Comparison of ENCODE assay signal across 1 cellular context in the genomic region with DNA sequence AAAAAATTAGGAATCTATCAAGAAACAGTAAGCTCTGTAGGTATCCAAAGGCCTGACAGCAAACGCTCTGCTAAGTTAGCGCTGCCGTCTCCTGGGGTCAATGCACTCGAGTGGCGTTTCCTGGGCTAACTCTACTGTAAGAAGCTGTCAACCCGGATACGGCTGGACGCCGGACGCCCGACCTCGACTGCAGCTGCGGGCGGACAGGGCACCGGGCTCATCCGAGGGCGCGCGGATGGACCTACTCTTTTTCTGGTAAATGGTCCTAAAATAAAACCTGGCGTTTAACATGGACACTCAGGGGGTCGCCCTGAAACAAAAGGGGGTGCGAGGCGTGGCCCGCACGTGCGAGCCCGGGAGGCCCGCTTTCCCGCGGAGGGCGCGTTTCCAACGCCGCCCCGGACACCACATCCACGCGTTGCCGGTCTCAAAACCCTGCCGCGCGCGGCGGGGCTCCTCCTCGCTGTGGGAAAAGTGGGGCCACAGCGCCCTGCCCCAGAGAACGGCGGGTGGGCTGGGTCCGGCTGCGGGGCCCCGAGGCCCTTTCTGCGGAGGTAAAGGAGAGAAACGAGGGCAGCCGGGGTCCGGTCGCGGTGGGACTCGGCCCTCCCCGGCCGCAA.
TF ChIP-seq lines count a peak whose summit lies in the region.

No MANE protein-coding gene starts in this region.

TF ChIP-seq in K562, 482 proteins besides CTCF, POLR2A, EP300 and RAD21 (continued from another document):
- no peak for TF ChIP-seq FOXO4 (CRISPR knock-in tag; IDR thresholded peaks at IDR 0.05)
- no peak for TF ChIP-seq POLR2B (IDR thresholded peaks at IDR 0.05; ENCODE audit: low read depth, partially characterized antibody)
- no peak for TF ChIP-seq HEY1 (CRISPR knock-in tag; IDR thresholded peaks at IDR 0.05; ENCODE audit: borderline replicate concordance)
- no peak for TF ChIP-seq MEIS2 (IDR thresholded peaks at IDR 0.05; ENCODE audit: partially characterized antibody)
- peak; percentile 69; the same call in 1 of the 2 replicates for TF ChIP-seq ZBTB1 (CRISPR knock-in tag; IDR thresholded peaks at IDR 0.05; ENCODE audit: borderline replicate concordance, low read depth)
- TF ChIP-seq NR3C1 (CRISPR knock-in tag; IDR thresholded peaks at IDR 0.05): peak; percentile 47
- no peak for TF ChIP-seq HDAC3 (IDR thresholded peaks at IDR 0.05; ENCODE audit: borderline replicate concordance, partially characterized antibody)
- no peak for TF ChIP-seq KDM1A (IDR thresholded peaks at IDR 0.05)
- no peak for TF ChIP-seq CREM (IDR thresholded peaks at IDR 0.05; ENCODE audit: low read depth)
- no peak for TF ChIP-seq ZNF77 (CRISPR knock-in tag; IDR thresholded peaks at IDR 0.05)
- TF ChIP-seq MED1 (CRISPR knock-in tag; IDR thresholded peaks at IDR 0.05; ENCODE audit: borderline replicate concordance): no peak
- TF ChIP-seq YY1 (IDR thresholded peaks at IDR 0.05; ENCODE audit: borderline replicate concordance in 1 of 3, control insufficient read depth in 1 of 3, extremely low read depth in 1 of 3, insufficient read depth in 3 of 3, insufficient read length in 1 of 3, insufficient replicate concordance in 2 of 3, low read depth in 1 of 3, low read length in 2 of 3): no peak
- no peak for TF ChIP-seq PRMT5 (CRISPR knock-in tag; IDR thresholded peaks at IDR 0.05)
- TF ChIP-seq, protein P1, sequence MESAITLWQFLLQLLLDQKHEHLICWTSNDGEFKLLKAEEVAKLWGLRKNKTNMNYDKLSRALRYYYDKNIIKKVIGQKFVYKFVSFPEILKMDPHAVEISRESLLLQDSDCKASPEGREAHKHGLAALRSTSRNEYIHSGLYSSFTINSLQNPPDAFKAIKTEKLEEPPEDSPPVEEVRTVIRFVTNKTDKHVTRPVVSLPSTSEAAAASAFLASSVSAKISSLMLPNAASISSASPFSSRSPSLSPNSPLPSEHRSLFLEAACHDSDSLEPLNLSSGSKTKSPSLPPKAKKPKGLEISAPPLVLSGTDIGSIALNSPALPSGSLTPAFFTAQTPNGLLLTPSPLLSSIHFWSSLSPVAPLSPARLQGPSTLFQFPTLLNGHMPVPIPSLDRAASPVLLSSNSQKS (CRISPR knock-in tag; IDR thresholded peaks at IDR 0.05): no peak
- no peak for TF ChIP-seq FOXA1 (IDR thresholded peaks at IDR 0.05; ENCODE audit: borderline replicate concordance)
- no peak for TF ChIP-seq NFIC (IDR thresholded peaks at IDR 0.05)
- 0 out of 2 replicates have a peak, but pooled peaks have one; percentile 53 for TF ChIP-seq SRSF3 (IDR thresholded peaks at IDR 0.05; ENCODE audit: insufficient read depth, low read length)
- no peak for TF ChIP-seq ZNF280B (CRISPR knock-in tag; IDR thresholded peaks at IDR 0.05)
- TF ChIP-seq, protein P2, sequence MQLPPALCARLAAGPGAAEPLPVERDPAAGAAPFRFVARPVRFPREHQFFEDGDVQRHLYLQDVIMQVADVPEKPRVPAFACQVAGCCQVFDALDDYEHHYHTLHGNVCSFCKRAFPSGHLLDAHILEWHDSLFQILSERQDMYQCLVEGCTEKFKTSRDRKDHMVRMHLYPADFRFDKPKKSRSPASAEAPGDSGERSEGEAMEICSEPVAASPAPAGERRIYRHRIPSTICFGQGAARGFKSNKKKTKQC (CRISPR knock-in tag; IDR thresholded peaks at IDR 0.05): peak; percentile 28; the same call in 1 of the 2 replicates
- TF ChIP-seq SMARCC2 (IDR thresholded peaks at IDR 0.05; ENCODE audit: low read depth): no peak
- no peak for TF ChIP-seq FUS (optimal IDR thresholded peaks at IDR 0.05; ENCODE audit: low read depth, low read length)
- peak; percentile 42 for TF ChIP-seq CCNT2 (IDR thresholded peaks at IDR 0.05; ENCODE audit: borderline replicate concordance, extremely low read depth, insufficient read length, low read depth, low read length)
- peak; percentile 36; the same call in 1 of the 2 replicates for TF ChIP-seq ZNF592 (IDR thresholded peaks at IDR 0.05)
